Comparison of ENCODE assay signal across 21 cellular contexts in genomic region chr2:134572996-134573395, GRCh38.
"Had no signal": no experiment of that assay in that cellular context is flagged by ENCODE, and none has a peak within 500 bp of the region (broad histone marks: within the 10 kb centered on the region; RNA-seq: fewer than 3 reads in every experiment).

No MANE protein-coding gene starts in this region.

- H3K9ac ChIP-seq: SK-N-SH had no signal

- H3K4me3 ChIP-seq: MG63 had no signal

- H3K4me2 ChIP-seq: SK-N-SH had no signal

- ATAC-seq: Panc1, PC-3 had no signal

- DNase-seq: IMR-90, Karpas-422, KG1, MG63, NCI-H1092, NCI-H1105 treated with DMSO at 0.1 percent for 48 hours, NCI-H1417 treated with DMSO at 0.1 percent for 48 hours, NCI-H146, NCI-H1694 treated with DMSO at 0.1 percent for 48 hours, NCI-H1930, NCI-H2081, NCI-H2107, NCI-H524, NCI-H526 treated with DMSO at 0.1 percent for 48 hours, NCI-H774, PC-3, SHP77, SK-N-SH had no signal

- FAIRE-seq: HepG2 had no signal

- H3K9me3 ChIP-seq: MG63, SK-N-SH had no signal

- H3K27me3 ChIP-seq: MG63 had no signal

- H3K27ac ChIP-seq: RWPE1 had no signal

- H3K36me3 ChIP-seq: MG63 had no signal
